In the genomic region with DNA sequence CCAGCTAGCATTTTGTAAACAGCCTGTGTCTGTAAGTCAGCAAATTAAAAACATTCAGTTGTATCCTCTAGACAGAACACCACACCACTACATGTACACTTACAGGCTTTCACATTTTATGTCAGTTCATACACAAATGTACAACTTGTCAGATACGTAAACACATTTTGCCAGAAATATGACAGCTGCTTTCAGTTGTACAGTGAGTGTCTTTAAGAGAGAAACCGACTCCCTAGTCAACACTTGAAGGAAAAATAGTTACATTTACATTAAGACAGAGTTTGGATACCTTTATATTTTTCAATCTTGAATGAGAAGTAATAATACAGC, we compare ENCODE assay signal across 21 cellular contexts. TPM values are rescaled to one million over a fixed set of nuclear protein-coding genes. Genes with fewer than 3 reads are reported as not detected.
DNase-seq lines count a peak whose midpoint lies in the region; ATAC-seq and TF ChIP-seq lines count a peak whose summit lies in the region.
"Had no signal": no experiment of that assay in that cellular context is flagged by ENCODE, and none has a peak within 500 bp of the region (broad histone marks: within the 10 kb centered on the region; RNA-seq: fewer than 3 reads in every experiment).

No MANE protein-coding gene starts in this region.

- H2AFZ ChIP-seq in hepatocyte = no peak overlapping the region
- H2AFZ ChIP-seq: GM23338 had no signal

- no peaks in the 10 kb centered on the region for H4K20me1 ChIP-seq in hepatocyte (ENCODE audit: insufficient read depth, poor library complexity, severe bottlenecking)
- H4K20me1 ChIP-seq: BLaER1 had no signal

- TF ChIP-seq CTCF in VCaP (conservative IDR thresholded peaks at IDR 0.05) (no peak), hepatocyte (IDR thresholded peaks at IDR 0.05; ENCODE audit: poor library complexity) (no peak), tibial nerve (IDR thresholded peaks at IDR 0.05) (no peak)

- H3K9me3 ChIP-seq in hepatocyte (ENCODE audit: low read depth) = no peaks in the 10 kb centered on the region
- no peaks in the 10 kb centered on the region for H3K9me3 ChIP-seq in tibial nerve
- H3K9me3 ChIP-seq: BLaER1, HAP-1 had no signal

- no peaks in the 10 kb centered on the region for H3K36me3 ChIP-seq in hepatocyte (replicated peaks; ENCODE audit: insufficient read depth, low read depth)
- peaks cover 3 to 52% (median 13%) of the 10 kb centered on the region in 3 donors for H3K36me3 ChIP-seq in tibial nerve

- H3K27me3 Mint-ChIP-seq in activated T-cell treated with anti-CD3 and anti-CD28 coated beads, Interleukin-2, amount 50 U/mL, for 72 hours (ENCODE audit: low read depth) = no peaks in the 10 kb centered on the region
- H3K27me3 Mint-ChIP-seq in stimulated activated memory B cell treated with anti-CD40 and anti-IgM and Interleukin-4, amounts not matched to agents 10 μg/mL and 1 μg/mL and 100 μg/mL, for 72 hours = no peaks in the 10 kb centered on the region
- H3K27me3 Mint-ChIP-seq: CD4-positive, alpha-beta memory T cell had no signal

- no peaks in the 10 kb centered on the region for H3K9me3 Mint-ChIP-seq in activated T-cell treated with anti-CD3 and anti-CD28 coated beads, Interleukin-2, amount 50 U/mL, for 72 hours
- H3K9me3 Mint-ChIP-seq in stimulated activated memory B cell treated with anti-CD40 and anti-IgM and Interleukin-4, amounts not matched to agents 10 μg/mL and 1 μg/mL and 100 μg/mL, for 72 hours = no peaks in the 10 kb centered on the region
- H3K9me3 Mint-ChIP-seq: CD4-positive, alpha-beta memory T cell; GM23338 had no signal

- peaks cover 7 to 14% of the 10 kb centered on the region in 2 donors for H3K36me3 Mint-ChIP-seq in activated T-cell treated with anti-CD3 and anti-CD28 coated beads, Interleukin-2, amount 50 U/mL, for 72 hours (ENCODE audit: insufficient read depth in 2 of 2)
- peaks cover 38% of the 10 kb centered on the region for H3K36me3 Mint-ChIP-seq in stimulated activated memory B cell treated with anti-CD40 and anti-IgM and Interleukin-4, amounts not matched to agents 10 μg/mL and 1 μg/mL and 100 μg/mL, for 72 hours

- no peak for DNase-seq in activated T-cell treated with anti-CD3 and anti-CD28 coated beads, Interleukin-2, amount 50 U/mL, for 72 hours
- DNase-seq in activated T-cell treated with anti-CD3 and anti-CD28 coated beads for 4 hours = no peak
- no peak for DNase-seq in hepatocyte (ENCODE audit: low spot score)
- no peak for DNase-seq in dermis blood vessel endothelial cell
- no peak for DNase-seq in tibial nerve (ENCODE audit: low spot score in 2 of 2)
- DNase-seq: ACHN; CD4-positive, alpha-beta memory T cell; DMS153; NCI-H1105 treated with DMSO at 0.1 percent for 48 hours; NCI-H226; NCI-H774; NK-92 treated with Interleukin-12 subunit alpha and Interleukin-12 subunit beta, amount 100 ng/mL, for 24 hours; SIG-M5 had no signal

- no peaks in the 10 kb centered on the region for H3K9me2 ChIP-seq in hepatocyte (replicated peaks; ENCODE audit: insufficient read depth)

- TF ChIP-seq EP300 in tibial nerve (IDR thresholded peaks at IDR 0.05) = no peak

- no peak overlapping the region for H3K4me3 ChIP-seq in hepatocyte
- no peak overlapping the region for H3K4me3 ChIP-seq in tibial nerve
- H3K4me3 ChIP-seq: BLaER1, GM23338, HAP-1 had no signal

- H3K27me3 ChIP-seq in hepatocyte = no peaks in the 10 kb centered on the region
- H3K27me3 ChIP-seq in tibial nerve = no peaks in the 10 kb centered on the region
- H3K27me3 ChIP-seq: BLaER1 had no signal

- H3K4me3 Mint-ChIP-seq in activated T-cell treated with anti-CD3 and anti-CD28 coated beads, Interleukin-2, amount 50 U/mL, for 72 hours = no peak overlapping the region
- H3K4me3 Mint-ChIP-seq in stimulated activated memory B cell treated with anti-CD40 and anti-IgM and Interleukin-4, amounts not matched to agents 10 μg/mL and 1 μg/mL and 100 μg/mL, for 72 hours = no peak overlapping the region
- H3K4me3 Mint-ChIP-seq: CD4-positive, alpha-beta memory T cell; GM23338 had no signal

- H3K4me1 ChIP-seq in hepatocyte (ENCODE audit: insufficient read depth) = peaks cover 15% of the 10 kb centered on the region
- peaks cover 0 to 4% (median 1%) of the 10 kb centered on the region in 4 donors for H3K4me1 ChIP-seq in tibial nerve
- H3K4me1 ChIP-seq: HAP-1 had no signal

- ATAC-seq in activated T-cell treated with anti-CD3 and anti-CD28 coated beads, Interleukin-2, amount 50 U/mL, for 72 hours (replicated peaks in 1 of 2) = no peak
- ATAC-seq in stimulated activated memory B cell treated with anti-CD40 and anti-IgM and Interleukin-4, amounts not matched to agents 10 μg/mL and 1 μg/mL and 100 μg/mL, for 72 hours = no peak
- no peak for ATAC-seq in GM18858 (IDR thresholded peaks at IDR 0.05; ENCODE audit: unreplicated experiment)
- ATAC-seq: GM23338 had no signal

- H3K4me1 Mint-ChIP-seq in activated T-cell treated with anti-CD3 and anti-CD28 coated beads, Interleukin-2, amount 50 U/mL, for 72 hours (ENCODE audit: low read depth) = peaks cover 7% of the 10 kb centered on the region
- H3K4me1 Mint-ChIP-seq in stimulated activated memory B cell treated with anti-CD40 and anti-IgM and Interleukin-4, amounts not matched to agents 10 μg/mL and 1 μg/mL and 100 μg/mL, for 72 hours = peaks cover 16% of the 10 kb centered on the region

- peak overlapping the region; percentile 40 for H3K27ac Mint-ChIP-seq in activated T-cell treated with anti-CD3 and anti-CD28 coated beads, Interleukin-2, amount 50 U/mL, for 72 hours
- H3K27ac Mint-ChIP-seq in stimulated activated memory B cell treated with anti-CD40 and anti-IgM and Interleukin-4, amounts not matched to agents 10 μg/mL and 1 μg/mL and 100 μg/mL, for 72 hours = peak overlapping the region; percentile 26
- H3K27ac Mint-ChIP-seq: GM23338 had no signal

- TF ChIP-seq POLR2A in tibial nerve (IDR thresholded peaks at IDR 0.05) = no peak

- H3K27ac ChIP-seq in VCaP = peak overlapping the region; percentile 74
- peak overlapping the region; percentile 70 for H3K27ac ChIP-seq in hepatocyte
- no peak overlapping the region for H3K27ac ChIP-seq in tibial nerve
- H3K27ac ChIP-seq: 22Rv1, BLaER1, KMS-11 had no signal

- WGBS in hepatocyte (ENCODE audit: low lambda C conversion rate, missing lambda C conversion rate) = 89% methylated on average over 2 of the region's 2 CpGs
- WGBS in tibial nerve, 2 donors = 88 to 96% methylated on average over 2 of the region's 2 CpGs

- no peaks in the 10 kb centered on the region for H3K79me2 ChIP-seq in hepatocyte

- peak overlapping the region; percentile 27 for H3K4me2 ChIP-seq in hepatocyte
- H3K4me2 ChIP-seq: BLaER1, GM23338, KMS-11 had no signal

RNA-seq across cellular contexts. Expression of a gene that starts 15.2 kb away (rescaled TPM):
- total RNA-seq in activated T-cell treated with anti-CD3 and anti-CD28 coated beads, Interleukin-2, amount 50 U/mL, for 72 hours = 10 to 100 TPM; 53.6 to 73.0 TPM
- total RNA-seq in hepatocyte = 22.4 and 33.1 TPM in 2 replicates
- polyA plus RNA-seq in hepatocyte = 23.9 and 36.8 TPM in 2 replicates
- 43.2 and 63.1 TPM in 2 replicates for total RNA-seq in dermis blood vessel endothelial cell
- total RNA-seq in tibial nerve = 10 to 100 TPM in 3 of 4 donors, 1 to 10 TPM in 1; 8.6 to 18.4 (median 13.7) TPM

RNA-seq across cellular contexts. Expression of a gene that starts 19.2 kb away (rescaled TPM):
- total RNA-seq in activated T-cell treated with anti-CD3 and anti-CD28 coated beads, Interleukin-2, amount 50 U/mL, for 72 hours = 100 to 1,000 TPM; 125 to 138 TPM
- 60.1 and 63.2 TPM in 2 replicates for total RNA-seq in hepatocyte
- polyA plus RNA-seq in hepatocyte = 67.9 and 70.7 TPM in 2 replicates
- 58.5 and 91.5 TPM in 2 replicates for total RNA-seq in dermis blood vessel endothelial cell
- 10 to 100 TPM; 42.6 to 54.3 (median 46.6) TPM for total RNA-seq in tibial nerve

Comparison
In these comparisons a context has a peak if more than half of its experiments do, and no peak if none do; other contexts are left out.
1. H3K27ac ChIP-seq: peak in VCaP (single experiment) and hepatocyte (single experiment); none in tibial nerve (0 of 4).